ENCODE assay signal across 1 cellular context in genomic region chr5:132901730-132902129, GRCh38.
TF ChIP-seq lines count a peak whose summit lies in the region.

No MANE protein-coding gene starts in this region.

TF ChIP-seq in HepG2, 621 proteins besides CTCF, POLR2A, EP300 and RAD21:
- no peak for TF ChIP-seq ZNF781 (CRISPR knock-in tag; IDR thresholded peaks at IDR 0.05; ENCODE audit: borderline replicate concordance, not compliant biosample characterization)
- TF ChIP-seq ZNF251 (CRISPR knock-in tag; IDR thresholded peaks at IDR 0.05) = no peak
- no peak for TF ChIP-seq ZNF790 (CRISPR knock-in tag; IDR thresholded peaks at IDR 0.05; ENCODE audit: borderline replicate concordance)
- TF ChIP-seq ZNF784 (CRISPR knock-in tag; IDR thresholded peaks at IDR 0.05; ENCODE audit: borderline replicate concordance) = no peak
- no peak for TF ChIP-seq MED1 (CRISPR knock-in tag; IDR thresholded peaks at IDR 0.05)
- TF ChIP-seq ZNF546 (CRISPR knock-in tag; conservative IDR thresholded peaks at IDR 0.05) = no peak
- TF ChIP-seq ZNF687 (CRISPR knock-in tag; IDR thresholded peaks at IDR 0.05) = no peak
- TF ChIP-seq NRL (CRISPR knock-in tag; IDR thresholded peaks at IDR 0.05; ENCODE audit: borderline replicate concordance) = no peak
- TF ChIP-seq ZNF513 (CRISPR knock-in tag; conservative IDR thresholded peaks at IDR 0.05) = no peak
- no peak for TF ChIP-seq MTF2 (CRISPR knock-in tag; IDR thresholded peaks at IDR 0.05; ENCODE audit: borderline replicate concordance)
- TF ChIP-seq RFX3 (CRISPR knock-in tag; IDR thresholded peaks at IDR 0.05) = no peak
- TF ChIP-seq NCOR1 (IDR thresholded peaks at IDR 0.05; ENCODE audit: borderline replicate concordance, low read length) = no peak
- TF ChIP-seq ZFP36L2 (CRISPR knock-in tag; IDR thresholded peaks at IDR 0.05) = no peak
- no peak for TF ChIP-seq ZBTB26 (CRISPR knock-in tag; IDR thresholded peaks at IDR 0.05; ENCODE audit: borderline replicate concordance)
- TF ChIP-seq KLF13 (CRISPR knock-in tag; IDR thresholded peaks at IDR 0.05) = no peak
- TF ChIP-seq IKZF5 (CRISPR knock-in tag; IDR thresholded peaks at IDR 0.05) = no peak
- TF ChIP-seq ZNF788 (CRISPR knock-in tag; IDR thresholded peaks at IDR 0.05; ENCODE audit: borderline replicate concordance) = no peak
- no peak for TF ChIP-seq MED13 (CRISPR knock-in tag; IDR thresholded peaks at IDR 0.05)
TF ChIP-seq in HepG2: peak in this region for 0.
